In genomic region chr6:30836431-30836866, GRCh38 we compare ENCODE assay signal across 1 cellular context.
A peak's percentile ranks its signal among the peaks of the same experiment; 100 is the strongest.
TF ChIP-seq lines count a peak whose summit lies in the region.

No MANE protein-coding gene starts in this region.

TF ChIP-seq in HEK293, 187 proteins besides CTCF, POLR2A, EP300 and RAD21 (continued from another document):
- TF ChIP-seq, protein P1, sequence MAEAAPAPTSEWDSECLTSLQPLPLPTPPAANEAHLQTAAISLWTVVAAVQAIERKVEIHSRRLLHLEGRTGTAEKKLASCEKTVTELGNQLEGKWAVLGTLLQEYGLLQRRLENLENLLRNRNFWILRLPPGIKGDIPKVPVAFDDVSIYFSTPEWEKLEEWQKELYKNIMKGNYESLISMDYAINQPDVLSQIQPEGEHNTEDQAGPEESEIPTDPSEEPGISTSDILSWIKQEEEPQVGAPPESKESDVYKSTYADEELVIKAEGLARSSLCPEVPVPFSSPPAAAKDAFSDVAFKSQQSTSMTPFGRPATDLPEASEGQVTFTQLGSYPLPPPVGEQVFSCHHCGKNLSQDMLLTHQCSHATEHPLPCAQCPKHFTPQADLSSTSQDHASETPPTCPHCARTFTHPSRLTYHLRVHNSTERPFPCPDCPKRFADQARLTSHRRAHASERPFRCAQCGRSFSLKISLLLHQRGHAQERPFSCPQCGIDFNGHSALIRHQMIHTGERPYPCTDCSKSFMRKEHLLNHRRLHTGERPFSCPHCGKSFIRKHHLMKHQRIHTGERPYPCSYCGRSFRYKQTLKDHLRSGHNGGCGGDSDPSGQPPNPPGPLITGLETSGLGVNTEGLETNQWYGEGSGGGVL (tag by site-specific recombination; IDR thresholded peaks at IDR 0.05), result no peak
- TF ChIP-seq ZNF514 (tag by site-specific recombination; IDR thresholded peaks at IDR 0.05) (no peak), FEZF1 (tag by site-specific recombination; IDR thresholded peaks at IDR 0.05) (peak; percentile 57; the same call in 1 of the 2 replicates), ZNF629 (tag by site-specific recombination; IDR thresholded peaks at IDR 0.05) (0 out of 2 replicates have a peak, but pooled peaks have one; percentile 34), OSR2 (tag by site-specific recombination; IDR thresholded peaks at IDR 0.05) (peak; percentile 77; the same call in 1 of the 2 replicates), ZBTB44 (tag by site-specific recombination; IDR thresholded peaks at IDR 0.05) (peak; percentile 63; the same call in 1 of the 2 replicates), KLF8 (tag by site-specific recombination; IDR thresholded peaks at IDR 0.05) (0 out of 2 replicates have a peak, but pooled peaks have one; percentile 13), ZFP3 (tag by site-specific recombination; IDR thresholded peaks at IDR 0.05; ENCODE audit: low read depth) (no peak), ZBTB20 (tag by site-specific recombination; IDR thresholded peaks at IDR 0.05) (no peak), ZNF324 (tag by site-specific recombination; IDR thresholded peaks at IDR 0.05) (no peak), ZXDB (tag by site-specific recombination; IDR thresholded peaks at IDR 0.05) (peak; percentile 87), ZSCAN30 (tag by site-specific recombination; IDR thresholded peaks at IDR 0.05) (0 out of 2 replicates have a peak, but pooled peaks have one; percentile 20), ZBTB17 (tag by site-specific recombination; IDR thresholded peaks at IDR 0.05) (peak; percentile 53; the same call in 1 of the 2 replicates), WT1 (tag by site-specific recombination; IDR thresholded peaks at IDR 0.05) (peak; percentile 91), ZNF292 (tag by site-specific recombination; IDR thresholded peaks at IDR 0.05; ENCODE audit: borderline replicate concordance, low read depth) (no peak), ZNF692 (tag by site-specific recombination; IDR thresholded peaks at IDR 0.05) (0 out of 2 replicates have a peak, but pooled peaks have one; percentile 26), ZNF404 (tag by site-specific recombination; IDR thresholded peaks at IDR 0.05) (no peak), SP7 (tag by site-specific recombination; IDR thresholded peaks at IDR 0.05) (peak; percentile 98), ZNF302 (tag by site-specific recombination; IDR thresholded peaks at IDR 0.05; ENCODE audit: low read depth) (no peak), ZNF18 (tag by site-specific recombination; IDR thresholded peaks at IDR 0.05) (peak; percentile 20; the same call in 1 of the 2 replicates), OVOL3 (tag by site-specific recombination; IDR thresholded peaks at IDR 0.05) (peak; percentile 66; the same call in 1 of the 2 replicates), REPIN1 (tag by site-specific recombination; IDR thresholded peaks at IDR 0.05; ENCODE audit: low read depth) (no peak), ZNF561 (tag by site-specific recombination; IDR thresholded peaks at IDR 0.05; ENCODE audit: borderline replicate concordance) (no peak)
- TF ChIP-seq, protein P2, sequence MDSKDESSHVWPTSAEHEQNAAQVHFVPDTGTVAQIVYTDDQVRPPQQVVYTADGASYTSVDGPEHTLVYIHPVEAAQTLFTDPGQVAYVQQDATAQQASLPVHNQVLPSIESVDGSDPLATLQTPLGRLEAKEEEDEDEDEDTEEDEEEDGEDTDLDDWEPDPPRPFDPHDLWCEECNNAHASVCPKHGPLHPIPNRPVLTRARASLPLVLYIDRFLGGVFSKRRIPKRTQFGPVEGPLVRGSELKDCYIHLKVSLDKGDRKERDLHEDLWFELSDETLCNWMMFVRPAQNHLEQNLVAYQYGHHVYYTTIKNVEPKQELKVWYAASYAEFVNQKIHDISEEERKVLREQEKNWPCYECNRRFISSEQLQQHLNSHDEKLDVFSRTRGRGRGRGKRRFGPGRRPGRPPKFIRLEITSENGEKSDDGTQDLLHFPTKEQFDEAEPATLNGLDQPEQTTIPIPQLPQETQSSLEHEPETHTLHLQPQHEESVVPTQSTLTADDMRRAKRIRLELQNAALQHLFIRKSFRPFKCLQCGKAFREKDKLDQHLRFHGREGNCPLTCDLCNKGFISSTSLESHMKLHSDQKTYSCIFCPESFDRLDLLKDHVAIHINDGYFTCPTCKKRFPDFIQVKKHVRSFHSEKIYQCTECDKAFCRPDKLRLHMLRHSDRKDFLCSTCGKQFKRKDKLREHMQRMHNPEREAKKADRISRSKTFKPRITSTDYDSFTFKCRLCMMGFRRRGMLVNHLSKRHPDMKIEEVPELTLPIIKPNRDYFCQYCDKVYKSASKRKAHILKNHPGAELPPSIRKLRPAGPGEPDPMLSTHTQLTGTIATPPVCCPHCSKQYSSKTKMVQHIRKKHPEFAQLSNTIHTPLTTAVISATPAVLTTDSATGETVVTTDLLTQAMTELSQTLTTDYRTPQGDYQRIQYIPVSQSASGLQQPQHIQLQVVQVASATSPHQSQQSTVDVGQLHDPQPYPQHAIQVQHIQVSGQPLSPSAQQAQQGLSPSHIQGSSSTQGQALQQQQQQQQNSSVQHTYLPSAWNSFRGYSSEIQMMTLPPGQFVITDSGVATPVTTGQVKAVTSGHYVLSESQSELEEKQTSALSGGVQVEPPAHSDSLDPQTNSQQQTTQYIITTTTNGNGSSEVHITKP (tag by site-specific recombination; IDR thresholded peaks at IDR 0.05), result peak; percentile 47; the same call in 1 of the 2 replicates
- TF ChIP-seq, protein P3, sequence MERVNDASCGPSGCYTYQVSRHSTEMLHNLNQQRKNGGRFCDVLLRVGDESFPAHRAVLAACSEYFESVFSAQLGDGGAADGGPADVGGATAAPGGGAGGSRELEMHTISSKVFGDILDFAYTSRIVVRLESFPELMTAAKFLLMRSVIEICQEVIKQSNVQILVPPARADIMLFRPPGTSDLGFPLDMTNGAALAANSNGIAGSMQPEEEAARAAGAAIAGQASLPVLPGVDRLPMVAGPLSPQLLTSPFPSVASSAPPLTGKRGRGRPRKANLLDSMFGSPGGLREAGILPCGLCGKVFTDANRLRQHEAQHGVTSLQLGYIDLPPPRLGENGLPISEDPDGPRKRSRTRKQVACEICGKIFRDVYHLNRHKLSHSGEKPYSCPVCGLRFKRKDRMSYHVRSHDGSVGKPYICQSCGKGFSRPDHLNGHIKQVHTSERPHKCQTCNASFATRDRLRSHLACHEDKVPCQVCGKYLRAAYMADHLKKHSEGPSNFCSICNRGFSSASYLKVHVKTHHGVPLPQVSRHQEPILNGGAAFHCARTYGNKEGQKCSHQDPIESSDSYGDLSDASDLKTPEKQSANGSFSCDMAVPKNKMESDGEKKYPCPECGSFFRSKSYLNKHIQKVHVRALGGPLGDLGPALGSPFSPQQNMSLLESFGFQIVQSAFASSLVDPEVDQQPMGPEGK (tag by site-specific recombination; IDR thresholded peaks at IDR 0.05), result peak; percentile 26; the same call in 1 of the 2 replicates
